16 cellular contexts compared by ENCODE assay signal in the genomic region with DNA sequence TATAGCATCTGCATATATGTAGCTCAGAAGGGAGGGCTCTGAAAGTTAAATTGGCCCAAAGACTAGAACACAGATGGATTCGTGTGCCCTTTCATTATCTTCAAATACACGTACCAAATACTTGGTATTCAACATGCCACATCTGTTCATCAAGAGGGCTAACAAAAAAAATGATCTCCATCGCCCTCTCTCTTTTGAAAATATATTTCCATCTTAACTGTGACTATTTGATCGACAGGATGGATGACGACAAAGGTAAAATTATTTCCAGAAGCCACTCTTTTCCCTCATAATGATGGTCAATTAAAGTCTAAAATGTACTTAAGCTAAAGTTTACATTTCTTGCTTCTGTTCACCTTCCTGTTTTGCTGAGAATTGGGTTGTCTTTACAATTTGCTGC.
A peak's percentile ranks its signal among the peaks of the same experiment; 100 is the strongest.
DNase-seq lines count a peak whose midpoint lies in the region; ATAC-seq and TF ChIP-seq lines count a peak whose summit lies in the region.
"Had no signal": no experiment of that assay in that cellular context is flagged by ENCODE, and none has a peak within 500 bp of the region (broad histone marks: within the 10 kb centered on the region; RNA-seq: fewer than 3 reads in every experiment).

No MANE protein-coding gene starts in this region.

- H3K27me3 Mint-ChIP-seq in glutamatergic neuron (ENCODE audit: unreplicated experiment): peaks cover 17% of the 10 kb centered on the region

- H3K36me3 ChIP-seq in SK-N-SH (replicated peaks in 1 of 2; ENCODE audit: control insufficient read depth in 1 of 2, insufficient read depth in 2 of 2, low read length in 1 of 2): peaks cover 0 to 3% of the 10 kb centered on the region in 2 experiments

- CTCF ChIA-PET in SK-N-SH (lab: Yijun Ruan, JAX): interaction anchor here (0.7 to 2.6 kb wide), 7 partner anchors 9 to 361 kb away, joined by 3 to 9 read pairs (median 4); no protein-coding TSS in a partner anchor

- H3K27ac ChIP-seq in SK-N-SH (ENCODE audit: low read depth in 2 of 2, low read length in 1 of 2): no peak overlapping the region

- TF ChIP-seq CTCF in SK-N-SH (IDR thresholded peaks at IDR 0.05): peak; percentile 31; the same call in 1 of the 2 replicates
- TF ChIP-seq CTCF in glutamatergic neuron (IDR thresholded peaks at IDR 0.05; ENCODE audit: partially characterized antibody, unreplicated experiment): no peak

- TF ChIP-seq EP300 in SK-N-SH (IDR thresholded peaks at IDR 0.05; ENCODE audit: borderline replicate concordance in 1 of 2, low read depth in 1 of 2, low read length in 1 of 2): no peak

- H3K4me1 Mint-ChIP-seq in glutamatergic neuron (ENCODE audit: low read depth, unreplicated experiment): peaks cover 45% of the 10 kb centered on the region

- H3K27me3 ChIP-seq in SK-N-SH (ENCODE audit: insufficient read depth): no peaks in the 10 kb centered on the region

- 80% methylated on average over 5 of the region's 5 CpGs for WGBS in SK-N-SH (ENCODE audit: low lambda C conversion rate)

- no peaks in the 10 kb centered on the region for H3K79me2 ChIP-seq in SK-N-SH (ENCODE audit: insufficient read depth)

- no peak overlapping the region for H3K4me2 ChIP-seq in SK-N-SH

- peak; percentile 41 for TF ChIP-seq RAD21 in SK-N-SH (IDR thresholded peaks at IDR 0.05; ENCODE audit: low read length)

- POLR2A ChIA-PET in SK-N-SH (lab: Yijun Ruan, JAX): no interaction called here

- DNase-seq in SK-N-SH (no peak), NCI-H748 (lab: John Stamatoyannopoulos, UW; ENCODE audit: unreplicated experiment) (peak; percentile 31), glutamatergic neuron (no peak), superior temporal gyrus (ENCODE audit: extremely low spot score) (peak; percentile 64), NCI-H1105 (lab: John Stamatoyannopoulos, UW) (no peak)
- DNase-seq: activated CD4-positive, CD25-positive, alpha-beta regulatory T cell treated with anti-CD3 and anti-CD28 coated beads, Interleukin-2, amount 50 U/mL, for 72 hours; activated effector memory CD4-positive, alpha-beta T cell treated with Interleukin-2 at 50 U/mL for 16 hours; GDM1; IMR-90; MV-4-11; occipital lobe; stimulated activated CD4-positive, alpha-beta T cell treated with anti-CD3 and anti-CD28 coated beads, Interleukin-2, amount 100 ng/mL, for 48 hours; T-helper 9 cell had no signal

- H3F3A ChIP-seq in SK-N-SH (replicated peaks; ENCODE audit: insufficient read depth): no peaks in the 10 kb centered on the region

- peaks cover 14% of the 10 kb centered on the region for H3K36me3 Mint-ChIP-seq in glutamatergic neuron (ENCODE audit: unreplicated experiment)

- H3K9me3 Mint-ChIP-seq in glutamatergic neuron (ENCODE audit: unreplicated experiment): peaks cover 15% of the 10 kb centered on the region

- no peaks in the 10 kb centered on the region for H3K9me2 ChIP-seq in SK-N-SH

- H3K9ac ChIP-seq in SK-N-SH: no peak overlapping the region

- H3K4me3 Mint-ChIP-seq in glutamatergic neuron (ENCODE audit: unreplicated experiment): peak overlapping the region; percentile 24

- no peak overlapping the region for H2AFZ ChIP-seq in SK-N-SH (ENCODE audit: low read depth)

- no peaks in the 10 kb centered on the region for H4K20me1 ChIP-seq in SK-N-SH (ENCODE audit: insufficient read depth)

- H3K4me3 ChIP-seq in SK-N-SH (ENCODE audit: low read depth in 2 of 2, low read length in 1 of 2): no peak overlapping the region

- H3K27ac Mint-ChIP-seq in glutamatergic neuron (ENCODE audit: unreplicated experiment): no peak overlapping the region

- ATAC-seq in SK-N-SH treated with all-trans-retinoic acid at 6 μM for 48 hours: no peak
- no peak for ATAC-seq in HG03135 (IDR thresholded peaks at IDR 0.05; ENCODE audit: unreplicated experiment)
- ATAC-seq in HG02973 (IDR thresholded peaks at IDR 0.05; ENCODE audit: unreplicated experiment): no peak

- no peaks in the 10 kb centered on the region for H3K9me3 ChIP-seq in SK-N-SH

- peaks cover 5 to 23% of the 10 kb centered on the region in 2 experiments; a peak in 3 of 4 replicates for H3K4me1 ChIP-seq in SK-N-SH (ENCODE audit: control insufficient read depth in 1 of 2, insufficient read depth in 2 of 2, low read depth in 1 of 2, low read length in 1 of 2)

TF ChIP-seq in SK-N-SH, 30 proteins besides CTCF, POLR2A, EP300 and RAD21 (continues in another document):
- TF ChIP-seq REST (IDR thresholded peaks at IDR 0.05; ENCODE audit: low read depth, low read length) (no peak), USF1 (IDR thresholded peaks at IDR 0.05; ENCODE audit: borderline replicate concordance, low read depth) (no peak), MEF2A (IDR thresholded peaks at IDR 0.05; ENCODE audit: borderline replicate concordance, low read depth) (no peak), MXI1 (IDR thresholded peaks at IDR 0.05; ENCODE audit: low read depth, low read length) (no peak), TEAD4 (IDR thresholded peaks at IDR 0.05; ENCODE audit: borderline replicate concordance, insufficient read depth) (no peak), RFX5 (IDR thresholded peaks at IDR 0.05; ENCODE audit: low read length) (no peak), JUND (IDR thresholded peaks at IDR 0.05) (no peak)

TF ChIP-seq in SK-N-SH treated with all-trans-retinoic acid at 6 μM for 48 hours, 23 proteins besides CTCF, POLR2A, EP300 and RAD21 (continues in another document):
- no peak for TF ChIP-seq ZFP30 (CRISPR knock-in tag; IDR thresholded peaks at IDR 0.05)
- TF ChIP-seq, protein P1, sequence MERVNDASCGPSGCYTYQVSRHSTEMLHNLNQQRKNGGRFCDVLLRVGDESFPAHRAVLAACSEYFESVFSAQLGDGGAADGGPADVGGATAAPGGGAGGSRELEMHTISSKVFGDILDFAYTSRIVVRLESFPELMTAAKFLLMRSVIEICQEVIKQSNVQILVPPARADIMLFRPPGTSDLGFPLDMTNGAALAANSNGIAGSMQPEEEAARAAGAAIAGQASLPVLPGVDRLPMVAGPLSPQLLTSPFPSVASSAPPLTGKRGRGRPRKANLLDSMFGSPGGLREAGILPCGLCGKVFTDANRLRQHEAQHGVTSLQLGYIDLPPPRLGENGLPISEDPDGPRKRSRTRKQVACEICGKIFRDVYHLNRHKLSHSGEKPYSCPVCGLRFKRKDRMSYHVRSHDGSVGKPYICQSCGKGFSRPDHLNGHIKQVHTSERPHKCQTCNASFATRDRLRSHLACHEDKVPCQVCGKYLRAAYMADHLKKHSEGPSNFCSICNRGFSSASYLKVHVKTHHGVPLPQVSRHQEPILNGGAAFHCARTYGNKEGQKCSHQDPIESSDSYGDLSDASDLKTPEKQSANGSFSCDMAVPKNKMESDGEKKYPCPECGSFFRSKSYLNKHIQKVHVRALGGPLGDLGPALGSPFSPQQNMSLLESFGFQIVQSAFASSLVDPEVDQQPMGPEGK (CRISPR knock-in tag; IDR thresholded peaks at IDR 0.05; ENCODE audit: borderline replicate concordance): no peak
- TF ChIP-seq ZNF70 (CRISPR knock-in tag; IDR thresholded peaks at IDR 0.05): no peak
- no peak for TF ChIP-seq SNAI2 (CRISPR knock-in tag; IDR thresholded peaks at IDR 0.05)
- TF ChIP-seq, protein P2, sequence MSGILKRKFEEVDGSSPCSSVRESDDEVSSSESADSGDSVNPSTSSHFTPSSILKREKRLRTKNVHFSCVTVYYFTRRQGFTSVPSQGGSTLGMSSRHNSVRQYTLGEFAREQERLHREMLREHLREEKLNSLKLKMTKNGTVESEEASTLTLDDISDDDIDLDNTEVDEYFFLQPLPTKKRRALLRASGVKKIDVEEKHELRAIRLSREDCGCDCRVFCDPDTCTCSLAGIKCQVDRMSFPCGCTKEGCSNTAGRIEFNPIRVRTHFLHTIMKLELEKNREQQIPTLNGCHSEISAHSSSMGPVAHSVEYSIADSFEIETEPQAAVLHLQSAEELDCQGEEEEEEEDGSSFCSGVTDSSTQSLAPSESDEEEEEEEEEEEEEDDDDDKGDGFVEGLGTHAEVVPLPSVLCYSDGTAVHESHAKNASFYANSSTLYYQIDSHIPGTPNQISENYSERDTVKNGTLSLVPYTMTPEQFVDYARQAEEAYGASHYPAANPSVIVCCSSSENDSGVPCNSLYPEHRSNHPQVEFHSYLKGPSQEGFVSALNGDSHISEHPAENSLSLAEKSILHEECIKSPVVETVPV (CRISPR knock-in tag; IDR thresholded peaks at IDR 0.05): no peak
- no peak for TF ChIP-seq ZNF8 (CRISPR knock-in tag; IDR thresholded peaks at IDR 0.05)
- no peak for TF ChIP-seq PPARA (CRISPR knock-in tag; IDR thresholded peaks at IDR 0.05; ENCODE audit: borderline replicate concordance)
- TF ChIP-seq, protein P3, sequence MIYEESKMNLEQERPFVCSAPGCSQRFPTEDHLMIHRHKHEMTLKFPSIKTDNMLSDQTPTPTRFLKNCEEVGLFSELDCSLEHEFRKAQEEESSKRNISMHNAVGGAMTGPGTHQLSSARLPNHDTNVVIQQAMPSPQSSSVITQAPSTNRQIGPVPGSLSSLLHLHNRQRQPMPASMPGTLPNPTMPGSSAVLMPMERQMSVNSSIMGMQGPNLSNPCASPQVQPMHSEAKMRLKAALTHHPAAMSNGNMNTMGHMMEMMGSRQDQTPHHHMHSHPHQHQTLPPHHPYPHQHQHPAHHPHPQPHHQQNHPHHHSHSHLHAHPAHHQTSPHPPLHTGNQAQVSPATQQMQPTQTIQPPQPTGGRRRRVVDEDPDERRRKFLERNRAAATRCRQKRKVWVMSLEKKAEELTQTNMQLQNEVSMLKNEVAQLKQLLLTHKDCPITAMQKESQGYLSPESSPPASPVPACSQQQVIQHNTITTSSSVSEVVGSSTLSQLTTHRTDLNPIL (CRISPR knock-in tag; IDR thresholded peaks at IDR 0.05; ENCODE audit: low read depth): no peak
- no peak for TF ChIP-seq RARB (CRISPR knock-in tag; IDR thresholded peaks at IDR 0.05)

Comparison
In these comparisons a context has a peak if more than half of its experiments do, and no peak if none do; other contexts are left out.
1. DNase-seq: peak in NCI-H748 (single experiment) and superior temporal gyrus (single experiment); none in SK-N-SH (single experiment), glutamatergic neuron (single experiment) and NCI-H1105 (single experiment).